In genomic region chr2:106341666-106342065, GRCh38 we compare ENCODE assay signal across 20 cellular contexts.
DNase-seq lines count a peak whose midpoint lies in the region; ATAC-seq and TF ChIP-seq lines count a peak whose summit lies in the region.
"Had no signal": no experiment of that assay in that cellular context is flagged by ENCODE, and none has a peak within 500 bp of the region (broad histone marks: within the 10 kb centered on the region; RNA-seq: fewer than 3 reads in every experiment).

No MANE protein-coding gene starts in this region.

- H4K8ac ChIP-seq in H9 (replicated peaks; ENCODE audit: insufficient read length, low read depth, low read length), result peak overlapping the region; percentile 81

- H3K9me3 ChIP-seq in H9 (ENCODE audit: control insufficient read depth, low read depth, low read length), result no peaks in the 10 kb centered on the region
- no peaks in the 10 kb centered on the region for H3K9me3 ChIP-seq in WERI-Rb-1 (ENCODE audit: severe bottlenecking)
- no peaks in the 10 kb centered on the region for H3K9me3 ChIP-seq in esophagus muscularis mucosa
- H3K9me3 ChIP-seq in neural progenitor cell (ENCODE audit: low read depth), result no peaks in the 10 kb centered on the region
- H3K9me3 ChIP-seq: A549 had no signal

- no peak overlapping the region for H2BK120ac ChIP-seq in H9 (ENCODE audit: low read depth, low read length, poor library complexity, severe bottlenecking)

- H3K9ac ChIP-seq in H9 (ENCODE audit: extremely low read depth, insufficient read length, low read length), result no peak overlapping the region
- no peak overlapping the region for H3K9ac ChIP-seq in neural progenitor cell

- H3K36me3 ChIP-seq in WERI-Rb-1, result no peaks in the 10 kb centered on the region
- H3K36me3 ChIP-seq in esophagus muscularis mucosa, result no peaks in the 10 kb centered on the region
- no peaks in the 10 kb centered on the region for H3K36me3 ChIP-seq in neural progenitor cell

- H4K20me1 ChIP-seq in H9 (ENCODE audit: control insufficient read depth, insufficient read depth, insufficient read length) (no peaks in the 10 kb centered on the region), neural progenitor cell (ENCODE audit: low read depth) (no peaks in the 10 kb centered on the region)

- H3K27me3 ChIP-seq in H9 (ENCODE audit: insufficient read depth, low read length) (no peaks in the 10 kb centered on the region), WERI-Rb-1 (ENCODE audit: insufficient read depth, low read depth, severe bottlenecking) (no peaks in the 10 kb centered on the region), esophagus muscularis mucosa (no peaks in the 10 kb centered on the region), neural progenitor cell (no peaks in the 10 kb centered on the region)

- no peak overlapping the region for H3T11ph ChIP-seq in H9 (ENCODE audit: low read length)

- H3K56ac ChIP-seq in H9 (ENCODE audit: insufficient read length, low read depth, low read length), result no peak overlapping the region

- H4K91ac ChIP-seq in H9 (ENCODE audit: insufficient read length, low read depth, low read length), result no peak overlapping the region

- H3K36me3 Mint-ChIP-seq in H9 (ENCODE audit: insufficient read depth in 1 of 3, low read depth in 3 of 3) (no peaks in the 10 kb centered on the region), neural progenitor cell (no peaks in the 10 kb centered on the region)
- H3K36me3 Mint-ChIP-seq: CD4-positive, alpha-beta memory T cell had no signal

- H3K14ac ChIP-seq in H9 (ENCODE audit: insufficient read depth, low read length), result no peak overlapping the region

- H3K23me2 ChIP-seq in H9 (ENCODE audit: insufficient read length, low read depth, low read length, poor library complexity, severe bottlenecking), result no peaks in the 10 kb centered on the region

- no peak overlapping the region for H3K4me3 ChIP-seq in WERI-Rb-1 (ENCODE audit: low read depth, low read length)
- no peak overlapping the region for H3K4me3 ChIP-seq in esophagus muscularis mucosa
- no peak overlapping the region for H3K4me3 ChIP-seq in neural progenitor cell
- H3K4me3 ChIP-seq: A549 had no signal

- no peak overlapping the region for H3K27ac Mint-ChIP-seq in H9
- peak overlapping the region; percentile 63 for H3K27ac Mint-ChIP-seq in neural progenitor cell
- H3K27ac Mint-ChIP-seq: CD4-positive, alpha-beta memory T cell had no signal

- H3K4me1 Mint-ChIP-seq in H9, result peaks cover 0 to 7% of the 10 kb centered on the region in 2 experiments; a peak in 2 of 4 replicates
- H3K4me1 Mint-ChIP-seq in neural progenitor cell, result peaks cover 22% of the 10 kb centered on the region
- H3K4me1 Mint-ChIP-seq: CD4-positive, alpha-beta memory T cell had no signal

- no peak overlapping the region for H3K4me3 Mint-ChIP-seq in H9
- H3K4me3 Mint-ChIP-seq in neural progenitor cell, result no peak overlapping the region
- H3K4me3 Mint-ChIP-seq: CD4-positive, alpha-beta memory T cell had no signal

- H2BK5ac ChIP-seq in H9 (ENCODE audit: insufficient read length, low read length), result no peak overlapping the region

- H3K4me1 ChIP-seq in H9 (ENCODE audit: insufficient read depth, low read length), result no peaks in the 10 kb centered on the region
- H3K4me1 ChIP-seq in esophagus muscularis mucosa, result no peaks in the 10 kb centered on the region
- no peaks in the 10 kb centered on the region for H3K4me1 ChIP-seq in neural progenitor cell
- H3K4me1 ChIP-seq: A549 had no signal

- H4K5ac ChIP-seq in H9 (ENCODE audit: insufficient read length, low read depth, low read length), result no peak overlapping the region

- H2AFZ ChIP-seq in H9 (ENCODE audit: low read length) (no peak overlapping the region), neural progenitor cell (replicated peaks) (no peak overlapping the region)

- no peak for TF ChIP-seq POLR2A in esophagus muscularis mucosa (IDR thresholded peaks at IDR 0.05; ENCODE audit: low read depth)

- no peaks in the 10 kb centered on the region for H3F3A ChIP-seq in neural progenitor cell (ENCODE audit: low read depth)

- H3K4ac ChIP-seq in H9 (ENCODE audit: low read depth, low read length), result no peak overlapping the region

- intact Hi-C loops in esophagus muscularis mucosa (cut with DNase I), result no loop called here

- TF ChIP-seq EP300 in esophagus muscularis mucosa (IDR thresholded peaks at IDR 0.05), result no peak

- H3K23ac ChIP-seq in H9 (ENCODE audit: insufficient read length, low read depth, low read length), result no peak overlapping the region

- no peak for DNase-seq in H9
- no peak for DNase-seq in WERI-Rb-1
- peak; percentile 77 for DNase-seq in esophagus muscularis mucosa (ENCODE audit: extremely low spot score)
- DNase-seq in neural progenitor cell (ENCODE audit: low spot score), result no peak
- DNase-seq in SIG-M5 treated with dmso at 0.1 percent for 504 hours (lab: John Stamatoyannopoulos, UW; ENCODE audit: unreplicated experiment), result no peak
- no peak for DNase-seq in RPMI8226
- DNase-seq: 8988T; ACHN; AML-193; C1 segment of cervical spinal cord; Calu3; CD4-positive, alpha-beta memory T cell; COR-L47; DMS53; DMS79 treated with DMSO at 0.1 percent for 48 hours; GF-D8; GOT3; HCEC 1CT had no signal

- no peak overlapping the region for H2BK15ac ChIP-seq in H9 (ENCODE audit: low read depth, low read length)

- no CpG with 5 or more reads among the region's 5 CpGs for WGBS in H9 (ENCODE audit: extremely low coverage, insufficient read length, low lambda C conversion rate)
- WGBS in esophagus muscularis mucosa, result 81% methylated on average over 4 of the region's 5 CpGs

- H3K79me2 ChIP-seq in H9 (ENCODE audit: insufficient read depth, low read length) (no peaks in the 10 kb centered on the region), neural progenitor cell (ENCODE audit: low read depth) (no peaks in the 10 kb centered on the region)

- TF ChIP-seq CTCF in H9 (conservative IDR thresholded peaks at IDR 0.05), result no peak
- no peak for TF ChIP-seq CTCF in WERI-Rb-1 (IDR thresholded peaks at IDR 0.05; ENCODE audit: low read depth, low read length)
- TF ChIP-seq CTCF in esophagus muscularis mucosa (IDR thresholded peaks at IDR 0.05), result no peak
- no peak for TF ChIP-seq CTCF in neural progenitor cell (IDR thresholded peaks at IDR 0.05)

- ATAC-seq in HG03432 (IDR thresholded peaks at IDR 0.05; ENCODE audit: unreplicated experiment), result no peak
- ATAC-seq: A549 had no signal

- no peak overlapping the region for H2BK20ac ChIP-seq in H9 (ENCODE audit: low read depth, low read length, poor library complexity, severe bottlenecking)

- H3K9me3 Mint-ChIP-seq in H9, result no peaks in the 10 kb centered on the region; a peak in 1 of 5 replicates
- peaks cover 5% of the 10 kb centered on the region for H3K9me3 Mint-ChIP-seq in neural progenitor cell

- H3K18ac ChIP-seq in H9 (ENCODE audit: insufficient read length, low read depth, low read length), result no peak overlapping the region

- H2BK12ac ChIP-seq in H9 (ENCODE audit: insufficient read length, low read depth, low read length), result no peak overlapping the region

- H3K27ac ChIP-seq in H9 (ENCODE audit: insufficient read length, low read depth, low read length) (no peak overlapping the region), WERI-Rb-1 (0 out of 2 replicates have a peak overlapping the region, but pooled peaks have one; percentile 10), esophagus muscularis mucosa (replicated peaks in 1 of 4) (no peak overlapping the region), neural progenitor cell (no peak overlapping the region)
- H3K27ac ChIP-seq: A549 had no signal

- H3K79me1 ChIP-seq in H9 (ENCODE audit: insufficient read depth, low read depth, low read length, poor library complexity, severe bottlenecking), result no peaks in the 10 kb centered on the region

- H2AK5ac ChIP-seq in H9 (ENCODE audit: insufficient read length, low read length), result no peak overlapping the region

- H3K4me2 ChIP-seq in H9 (ENCODE audit: insufficient read depth, insufficient read length, low read length) (no peak overlapping the region), neural progenitor cell (no peak overlapping the region)
- H3K4me2 ChIP-seq: A549 had no signal

- H3K27me3 Mint-ChIP-seq in H9 (ENCODE audit: low read depth), result no peaks in the 10 kb centered on the region; the same call in 1 of the 2 replicates
- no peaks in the 10 kb centered on the region for H3K27me3 Mint-ChIP-seq in neural progenitor cell (ENCODE audit: insufficient read depth, low read depth)
